ENCODE assay signal across 26 cellular contexts in genomic region chr16:28927815-28928214, GRCh38. TPM values are rescaled to one million over a fixed set of nuclear protein-coding genes. Genes with fewer than 3 reads are reported as not detected.
"Had no signal": no experiment of that assay in that cellular context is flagged by ENCODE, and none has a peak within 500 bp of the region (broad histone marks: within the 10 kb centered on the region; RNA-seq: fewer than 3 reads in every experiment).

No MANE protein-coding gene starts in this region.

- DNase-seq: activated T-cell treated with anti-CD3 and anti-CD28 coated beads, Interleukin-2, amount 50 U/mL, for 1 hour; effector memory CD4-positive, alpha-beta T cell; glutamatergic neuron; immature natural killer cell; natural killer cell; stimulated activated CD4-positive, alpha-beta T cell treated with anti-CD3 and anti-CD28 coated beads, Interleukin-4, amount 100 ng/mL, for 4 hours; stomach had no signal

- H3K27me3 Mint-ChIP-seq: activated T-helper 17 cell treated with anti-CD3 and anti-CD28 coated beads, Interleukin-2, amount 50 U/mL, for 72 hours; central memory CD8-positive, alpha-beta T cell; progenitor cell of endocrine pancreas had no signal

- H2AFZ ChIP-seq: hepatocyte had no signal

- H3K27ac Mint-ChIP-seq: activated naive CD4-positive, alpha-beta T cell treated with anti-CD3 and anti-CD28 coated beads, Interleukin-2, amount 50 U/mL, for 72 hours; activated T-helper 17 cell treated with anti-CD3 and anti-CD28 coated beads, Interleukin-2, amount 50 U/mL, for 72 hours; progenitor cell of endocrine pancreas; T-helper 2 cell treated with Interferon-gamma antibody and Interleukin-4, amounts not matched to agents 5 μg/mL and 100 μg/mL, for 36 hours had no signal

- H3K27ac ChIP-seq: hepatocyte, stomach, suprapubic skin, tibial nerve, VCaP had no signal

- H3K27me3 ChIP-seq: hepatocyte, stomach, suprapubic skin, tibial nerve had no signal

- FAIRE-seq: astrocyte, colon, endothelial cell of umbilical vein, frontal cortex had no signal

- H3K36me3 ChIP-seq: stomach, suprapubic skin, tibial nerve had no signal

- H3K36me3 Mint-ChIP-seq: natural killer cell had no signal

- H3K4me2 ChIP-seq: hepatocyte had no signal

- H3K79me2 ChIP-seq: hepatocyte had no signal

- H3K4me3 ChIP-seq: hepatocyte, lung, stomach, suprapubic skin, tibial nerve had no signal

- H3K4me3 Mint-ChIP-seq: central memory CD8-positive, alpha-beta T cell; T-helper 2 cell treated with Interferon-gamma antibody and Interleukin-4, amounts not matched to agents 5 μg/mL and 100 μg/mL, for 36 hours had no signal

- H3K9me3 Mint-ChIP-seq: activated naive CD4-positive, alpha-beta T cell treated with anti-CD3 and anti-CD28 coated beads, Interleukin-2, amount 50 U/mL, for 72 hours; activated T-helper 17 cell treated with anti-CD3 and anti-CD28 coated beads, Interleukin-2, amount 50 U/mL, for 72 hours; central memory CD8-positive, alpha-beta T cell; immature natural killer cell; natural killer cell; T-helper 2 cell treated with Interferon-gamma antibody and Interleukin-4, amounts not matched to agents 5 μg/mL and 100 μg/mL, for 36 hours had no signal

- H3K9me3 ChIP-seq: stomach, suprapubic skin, tibial nerve had no signal

- ATAC-seq: activated naive CD4-positive, alpha-beta T cell treated with anti-CD3 and anti-CD28 coated beads, Interleukin-2, amount 50 U/mL, for 72 hours; activated T-helper 17 cell treated with anti-CD3 and anti-CD28 coated beads, Interleukin-2, amount 50 U/mL, for 72 hours; esophagus mucosa; left lobe of liver; natural killer cell had no signal

RNA-seq across cellular contexts. Expression of gene CD19, which starts 4.0 kb away (rescaled TPM):
- total RNA-seq: astrocyte, dermis microvascular lymphatic vessel endothelial cell, endothelial cell of umbilical vein, hepatocyte, kidney epithelial cell, left lobe of liver, osteocyte, progenitor cell of endocrine pancreas had no signal
- polyA plus RNA-seq: hepatocyte had no signal

RNA-seq across cellular contexts. Expression of gene ATP2A1, which starts 49.5 kb away (rescaled TPM):
- total RNA-seq: frontal cortex had no signal
